18 cellular contexts compared by ENCODE assay signal in the genomic region with DNA sequence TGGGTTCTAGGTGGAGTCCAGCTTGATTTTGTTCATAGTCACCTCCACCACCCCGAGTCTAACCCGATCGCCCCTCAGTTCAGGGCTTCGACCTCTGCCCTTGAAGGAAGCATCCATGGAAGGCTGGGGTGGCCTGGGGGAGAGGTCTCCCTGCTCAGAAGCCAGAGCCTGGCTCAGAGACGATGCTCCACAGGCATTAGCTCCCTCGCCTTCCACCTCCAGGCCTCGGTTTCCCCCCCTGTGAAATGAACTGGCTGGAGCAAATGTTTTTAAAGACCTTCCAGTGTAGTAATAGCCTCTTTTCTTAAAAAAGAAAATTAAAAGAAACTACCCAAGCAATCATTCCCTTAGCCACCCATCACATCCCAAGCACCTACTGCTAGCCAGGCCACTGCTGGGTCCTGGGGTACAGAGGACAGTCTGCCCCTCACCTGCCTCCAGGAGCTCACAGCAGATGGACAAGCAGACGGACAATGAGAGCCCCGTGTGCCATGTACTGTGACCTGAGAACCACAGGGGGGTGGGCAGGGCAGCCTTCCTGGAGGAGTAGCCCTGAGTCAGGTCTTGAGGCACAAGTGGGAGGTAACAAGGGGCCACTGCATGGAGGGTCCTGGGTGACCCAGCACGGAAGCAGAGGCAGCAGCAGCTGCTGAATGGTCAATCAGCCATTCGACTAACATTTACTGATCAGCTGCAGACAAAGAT. TPM values are rescaled to one million over a fixed set of nuclear protein-coding genes. Genes with fewer than 3 reads are reported as not detected.
"Had no signal": no experiment of that assay in that cellular context is flagged by ENCODE, and none has a peak within 500 bp of the region (broad histone marks: within the 10 kb centered on the region; RNA-seq: fewer than 3 reads in every experiment).

No MANE protein-coding gene starts in this region.

- H3K9me3 ChIP-seq: pancreas, tibial nerve had no signal

- H3K4me3 Mint-ChIP-seq: activated CD4-positive, alpha-beta T cell treated with anti-CD3 and anti-CD28 coated beads, Interleukin-2, amount 10 ng/mL, durations not matched to agents 24 days and 14 days; activated CD8-positive, alpha-beta T cell treated with anti-CD3 and anti-CD28 coated beads, Interleukin-2, amount 10 ng/mL, durations not matched to agents 7 days and 5 days; effector memory CD8-positive, alpha-beta T cell; nephron progenitor cell; stimulated activated memory B cell treated with anti-CD40 and anti-IgM and Interleukin-4, amounts not matched to agents 10 μg/mL and 1 μg/mL and 100 μg/mL, for 72 hours had no signal

- H3K27ac ChIP-seq: pancreas had no signal

- H3K4me3 ChIP-seq: pancreas, tibial nerve had no signal

- H3K27me3 ChIP-seq: pancreas, tibial nerve had no signal

- H3K36me3 ChIP-seq: pancreas, tibial nerve had no signal

- FAIRE-seq: bronchial epithelial cell, pancreas had no signal

- H3K36me3 Mint-ChIP-seq: stimulated activated memory B cell treated with anti-CD40 and anti-IgM and Interleukin-4, amounts not matched to agents 10 μg/mL and 1 μg/mL and 100 μg/mL, for 72 hours had no signal

- H3K27ac Mint-ChIP-seq: activated CD4-positive, alpha-beta T cell treated with anti-CD3 and anti-CD28 coated beads, Interleukin-2, amount 10 ng/mL, durations not matched to agents 24 days and 14 days; activated CD8-positive, alpha-beta T cell treated with anti-CD3 and anti-CD28 coated beads, Interleukin-2, amount 10 ng/mL, durations not matched to agents 7 days and 5 days; effector memory CD8-positive, alpha-beta T cell; nephron progenitor cell; stimulated activated memory B cell treated with anti-CD40 and anti-IgM and Interleukin-4, amounts not matched to agents 10 μg/mL and 1 μg/mL and 100 μg/mL, for 72 hours had no signal

- H3K9me3 Mint-ChIP-seq: activated CD4-positive, alpha-beta T cell treated with anti-CD3 and anti-CD28 coated beads, Interleukin-2, amount 10 ng/mL, durations not matched to agents 24 days and 14 days; effector memory CD8-positive, alpha-beta T cell; nephron progenitor cell; stimulated activated memory B cell treated with anti-CD40 and anti-IgM and Interleukin-4, amounts not matched to agents 10 μg/mL and 1 μg/mL and 100 μg/mL, for 72 hours had no signal

- DNase-seq: activated CD4-positive, alpha-beta T cell treated with anti-CD3 and anti-CD28 coated beads, Interleukin-2, amount 10 ng/mL, durations not matched to agents 24 days and 14 days; activated CD4-positive, CD25-positive, alpha-beta regulatory T cell; activated CD8-positive, alpha-beta memory T cell treated with anti-CD3 and anti-CD28 coated beads, Interleukin-2, amount 50 U/mL, for 4 hours; activated CD8-positive, alpha-beta T cell treated with anti-CD3 and anti-CD28 coated beads, Interleukin-2, amount 10 ng/mL, durations not matched to agents 7 days and 5 days; activated gamma-delta T cell treated with Interleukin-2 at 50 U/mL for 16 hours; activated T-cell treated with anti-CD3 and anti-CD28 coated beads, Interleukin-2, amount 50 U/mL, for 48 hours; aorta; dermis blood vessel endothelial cell; effector memory CD8-positive, alpha-beta T cell; mesendoderm; nephron progenitor cell; stimulated activated CD4-positive, alpha-beta T cell treated with anti-CD3 and anti-CD28 coated beads, Interleukin-2, amount 100 ng/mL, for 48 hours; substantia nigra had no signal

- ATAC-seq: activated CD8-positive, alpha-beta T cell treated with anti-CD3 and anti-CD28 coated beads, Interleukin-2, amount 10 ng/mL, durations not matched to agents 7 days and 5 days; effector memory CD8-positive, alpha-beta T cell; left lobe of liver; pancreas; stimulated activated memory B cell treated with anti-CD40 and anti-IgM and Interleukin-4, amounts not matched to agents 10 μg/mL and 1 μg/mL and 100 μg/mL, for 72 hours had no signal

RNA-seq across cellular contexts. Expression of gene EML1, which starts 42.3 kb away (rescaled TPM):
- total RNA-seq: activated CD8-positive, alpha-beta T cell treated with anti-CD3 and anti-CD28 coated beads, Interleukin-2, amount 10 ng/mL, durations not matched to agents 7 days and 5 days had no signal
